In genomic region chr21:44542716-44543115, GRCh38 we compare ENCODE assay signal across 2 cellular contexts.
TF ChIP-seq lines count a peak whose summit lies in the region.

No MANE protein-coding gene starts in this region.

TF ChIP-seq in HepG2, 621 proteins besides CTCF, POLR2A, EP300 and RAD21:
- TF ChIP-seq ZNF318 (CRISPR knock-in tag; IDR thresholded peaks at IDR 0.05) (no peak), ZNF317 (CRISPR knock-in tag; IDR thresholded peaks at IDR 0.05) (peak; percentile 98)

TF ChIP-seq in HEK293, 187 proteins besides CTCF, POLR2A, EP300 and RAD21:
- TF ChIP-seq SETDB1 (IDR thresholded peaks at IDR 0.05; ENCODE audit: insufficient read length, low read length) (peak; percentile 88), ZNF362 (tag by site-specific recombination; IDR thresholded peaks at IDR 0.05) (peak; percentile 87), ZNF184 (tag by site-specific recombination; IDR thresholded peaks at IDR 0.05) (0 out of 2 replicates have a peak, but pooled peaks have one; percentile 39), SCRT2 (tag by site-specific recombination; IDR thresholded peaks at IDR 0.05) (0 out of 2 replicates have a peak, but pooled peaks have one; percentile 13), ZNF561 (tag by site-specific recombination; IDR thresholded peaks at IDR 0.05; ENCODE audit: borderline replicate concordance) (no peak), KLF8 (tag by site-specific recombination; IDR thresholded peaks at IDR 0.05) (peak; percentile 22; the same call in 1 of the 2 replicates), TRIM28 (IDR thresholded peaks at IDR 0.05; ENCODE audit: borderline replicate concordance, low read length) (peak; percentile 91; the same call in 1 of the 2 replicates), ZNF518A (tag by site-specific recombination; conservative IDR thresholded peaks at IDR 0.05; ENCODE audit: low read depth) (no peak; the same call in 1 of the 2 replicates)
TF ChIP-seq in HEK293: peak in this region for 6.
